8 cellular contexts compared by ENCODE assay signal in the genomic region with DNA sequence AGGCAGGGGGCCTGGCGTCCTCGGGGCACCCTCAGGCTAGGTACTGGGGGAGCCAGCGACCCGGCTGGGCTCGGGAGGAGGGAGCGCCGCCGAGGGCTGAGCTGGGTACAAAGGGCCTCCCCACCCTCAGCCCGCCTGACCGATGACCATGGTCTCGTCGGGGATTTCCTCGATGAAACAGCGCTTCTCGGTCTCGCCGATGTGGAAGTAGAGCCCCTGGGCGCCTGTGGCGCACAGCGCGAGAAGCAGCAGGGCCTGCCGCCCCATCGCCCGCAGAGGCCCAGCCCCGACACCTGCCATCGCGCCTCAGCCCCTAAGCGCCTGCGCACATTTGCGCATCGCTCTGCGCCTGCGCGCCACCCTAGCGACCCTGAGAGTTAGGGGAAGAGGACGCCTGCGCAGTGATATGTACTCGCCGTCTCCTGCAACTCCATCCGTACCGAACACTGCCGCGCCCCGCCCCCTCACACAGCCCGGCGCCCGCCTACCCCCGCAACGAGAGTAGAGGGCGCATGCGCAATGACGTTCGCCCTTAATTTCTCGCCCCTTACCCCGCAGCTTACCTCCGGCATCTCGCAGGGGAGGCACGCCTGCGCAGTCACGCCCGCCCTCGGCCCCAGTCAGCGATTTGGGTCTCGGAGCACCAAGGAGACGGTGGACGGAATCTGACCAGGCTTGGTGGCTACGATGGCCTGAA. TPM values are rescaled to one million over a fixed set of nuclear protein-coding genes. Genes with fewer than 3 reads are reported as not detected.
DNase-seq lines count a peak whose midpoint lies in the region; ATAC-seq and TF ChIP-seq lines count a peak whose summit lies in the region.

A gene (minus strand): TSS at position 325 of the 697 bp plus-strand sequence. CDS start 25 bp downstream, at position 300.

- peaks cover 8% of the 10 kb centered on the region for H3K27me3 Mint-ChIP-seq in T-helper 2 cell treated with Interferon-gamma antibody and Interleukin-4, amounts not matched to agents 5 μg/mL and 100 μg/mL, for 36 hours (ENCODE audit: low read depth)

- H3K27ac Mint-ChIP-seq in T-helper 2 cell treated with Interferon-gamma antibody and Interleukin-4, amounts not matched to agents 5 μg/mL and 100 μg/mL, for 36 hours = peak within 1 kb of the TSS; percentile 89

- peaks cover 22% of the 10 kb centered on the region for H3K36me3 Mint-ChIP-seq in T-helper 2 cell treated with Interferon-gamma antibody and Interleukin-4, amounts not matched to agents 5 μg/mL and 100 μg/mL, for 36 hours (ENCODE audit: low read depth)

- H3K4me3 ChIP-seq in ascending aorta (peak within 1 kb of the TSS; percentile 92 to 96), right cardiac atrium (ENCODE audit: low read length) (peak within 1 kb of the TSS; percentile 65), uterus (peak within 1 kb of the TSS; percentile 71 to 90)

- H3K9me3 Mint-ChIP-seq in T-helper 2 cell treated with Interferon-gamma antibody and Interleukin-4, amounts not matched to agents 5 μg/mL and 100 μg/mL, for 36 hours = no peaks in the 10 kb centered on the region

- no peaks in the 10 kb centered on the region for H3K9me3 ChIP-seq in ascending aorta
- H3K9me3 ChIP-seq in right cardiac atrium (ENCODE audit: control insufficient read depth, low read length) = no peaks in the 10 kb centered on the region
- H3K9me3 ChIP-seq in uterus = no peaks in the 10 kb centered on the region

- peaks cover 19% of the 10 kb centered on the region for H3K4me1 Mint-ChIP-seq in T-helper 2 cell treated with Interferon-gamma antibody and Interleukin-4, amounts not matched to agents 5 μg/mL and 100 μg/mL, for 36 hours (ENCODE audit: low read depth)

- WGBS in right cardiac atrium = under 1% methylated on average over 67 of the region's 67 CpGs

- ATAC-seq in GM18502 (IDR thresholded peaks at IDR 0.05; ENCODE audit: poor library complexity, unreplicated experiment) (peak; percentile 81), HG02970 (IDR thresholded peaks at IDR 0.05; ENCODE audit: low FRiP score, unreplicated experiment) (peak; percentile 92), right cardiac atrium (peak; percentile 98 to 99)

- peak within 1 kb of the TSS; percentile 93 for H3K4me3 Mint-ChIP-seq in T-helper 2 cell treated with Interferon-gamma antibody and Interleukin-4, amounts not matched to agents 5 μg/mL and 100 μg/mL, for 36 hours

- peaks cover 6 to 17% of the 10 kb centered on the region in 2 donors for H3K4me1 ChIP-seq in ascending aorta
- peaks cover 2% of the 10 kb centered on the region for H3K4me1 ChIP-seq in right cardiac atrium (ENCODE audit: control insufficient read depth, insufficient read depth, low read length)
- peaks cover 4 to 12% of the 10 kb centered on the region in 2 donors for H3K4me1 ChIP-seq in uterus

- peak; percentile 96 to 98 for DNase-seq in NCI-H1930 (lab: John Stamatoyannopoulos, UW)
- DNase-seq in T-helper 2 cell treated with Interferon-gamma antibody and Interleukin-4, amounts not matched to agents 5 μg/mL and 100 μg/mL, for 36 hours (ENCODE audit: low spot score) = peak; percentile 100
- peak; percentile 98 to 100 for DNase-seq in ascending aorta (ENCODE audit: low spot score in 2 of 2)
- DNase-seq in right cardiac atrium = peak; percentile 100
- peak; percentile 91 for DNase-seq in pulmonary artery endothelial cell (ENCODE audit: low read depth, low spot score)
- DNase-seq in uterus = peak; percentile 100

- H3K36me3 ChIP-seq in ascending aorta = peaks cover 16 to 27% of the 10 kb centered on the region in 2 donors
- H3K36me3 ChIP-seq in uterus = no peaks in the 10 kb centered on the region

- TF ChIP-seq POLR2A in uterus (IDR thresholded peaks at IDR 0.05) = peak; percentile 84 to 86

- no peak for TF ChIP-seq CTCF in ascending aorta (IDR thresholded peaks at IDR 0.05)
- TF ChIP-seq CTCF in uterus (IDR thresholded peaks at IDR 0.05) = peak in 1 of 4 experiments; percentile 14

- intact Hi-C loops in ascending aorta (cut with DNase I) (loop anchor here (1.0 to 10.0 kb wide), 9 partner anchors 8 to 707 kb away; a partner anchor contains a TSS), right cardiac atrium (cut with DNase I) (loop anchor here in 3 of 4 donors (10.0 kb wide), 3 partner anchors 173 to 343 kb away; a partner anchor contains a TSS), uterus (cut with DNase I; ENCODE audit: low total_unique reads) (no loop called here)

- peak within 1 kb of the TSS; percentile 88 to 97 for H3K27ac ChIP-seq in ascending aorta
- H3K27ac ChIP-seq in right cardiac atrium (ENCODE audit: low read length) = peak within 1 kb of the TSS; percentile 94
- peak within 1 kb of the TSS; percentile 97 to 98 for H3K27ac ChIP-seq in uterus

- H3K27me3 ChIP-seq in ascending aorta (no peaks in the 10 kb centered on the region), right cardiac atrium (ENCODE audit: control insufficient read depth, insufficient read depth) (no peaks in the 10 kb centered on the region), uterus (no peaks in the 10 kb centered on the region)

RNA-seq across cellular contexts. Expression of the gene that starts here (rescaled TPM):
- 69.1 TPM for total RNA-seq in ascending aorta
- 10 to 100 TPM; 63.2 to 75.2 (median 66.6) TPM for total RNA-seq in right cardiac atrium
- polyA plus RNA-seq in right cardiac atrium = 63.9 TPM
- total RNA-seq in pulmonary artery endothelial cell = 66.6 and 72.4 TPM in 2 replicates
- 100 to 1,000 TPM in 1 of 4 donors, 10 to 100 TPM in 3; 37.9 to 403 (median 85.8) TPM for total RNA-seq in uterus

Comparison
In these comparisons a context has a peak if more than half of its experiments do, and no peak if none do; other contexts are left out.
1. Peak in every context shown above with its lines: DNase-seq, ATAC-seq, H3K4me3 ChIP-seq and H3K27ac ChIP-seq.